Comparison of ENCODE assay signal across 8 cellular contexts in genomic region chr20:63707558-63708300, GRCh38. TPM values are rescaled to one million over a fixed set of nuclear protein-coding genes. Genes with fewer than 3 reads are reported as not detected.
DNase-seq lines count a peak whose midpoint lies in the region; ATAC-seq and TF ChIP-seq lines count a peak whose summit lies in the region.

TSS of gene ARFRP1 (minus strand) at chr20:63707976. CDS start at chr20:63707091, 885 bp downstream.
TSS of gene ZGPAT (plus strand) at chr20:63708039. CDS start at chr20:63708581, 542 bp downstream.

- H3K4me3 ChIP-seq in AG10803 (ENCODE audit: low read length) (peak within 1 kb of the TSS; percentile 81), colonic mucosa (peak within 1 kb of the TSS; percentile 99)

- no peaks in the 10 kb centered on the region for H3K9me3 ChIP-seq in colonic mucosa

- TF ChIP-seq POLR2A in GM19099 (IDR thresholded peaks at IDR 0.05; ENCODE audit: extremely low read depth, insufficient read length, low read depth) = peak; percentile 70

- H3K27me3 ChIP-seq in colonic mucosa = no peaks in the 10 kb centered on the region
- H3K27me3 ChIP-seq in layer of hippocampus (ENCODE audit: control insufficient read depth, insufficient read depth, low read length) = no peaks in the 10 kb centered on the region

- intact Hi-C loops in colonic mucosa (cut with DNase I) = loop anchor here (10.0 kb wide), 1 partner anchor 87 kb away; no protein-coding TSS in a partner anchor

- peaks cover 22% of the 10 kb centered on the region for H3K4me1 ChIP-seq in colonic mucosa

- DNase-seq in AG10803 (ENCODE audit: low read depth) (peak; percentile 79), NCI-H524 treated with DMSO at 0.1 percent for 48 hours (lab: John Stamatoyannopoulos, UW) (peak; percentile 53), colonic mucosa (peak; percentile 94)
- DNase-seq in activated CD4-positive, alpha-beta T cell treated with anti-CD3 and anti-CD28 coated beads for 48 hours = peak; percentile 89
- DNase-seq in stimulated activated CD4-positive, alpha-beta T cell treated with anti-CD3 and anti-CD28 coated beads, Interleukin-1b, Interleukin-23, amount 100 ng/mL, for 4 hours (ENCODE audit: low read depth in 2 of 2) = peak; percentile 80 to 87

- peak; percentile 62 for ATAC-seq in HG03439 (IDR thresholded peaks at IDR 0.05; ENCODE audit: unreplicated experiment)

- peak within 1 kb of the TSS; percentile 92 to 100 for H3K9ac ChIP-seq in colonic mucosa (ENCODE audit: low read depth in 2 of 2, low read length in 2 of 2)

- H3K27ac ChIP-seq in colonic mucosa = peak within 1 kb of the TSS; percentile 91
- H3K27ac ChIP-seq in layer of hippocampus (ENCODE audit: low read depth, low read length) = peak within 1 kb of the TSS; percentile 73

- H3K36me3 ChIP-seq in colonic mucosa = peaks cover 11% of the 10 kb centered on the region

- no peak for TF ChIP-seq CTCF in AG10803 (conservative IDR thresholded peaks at IDR 0.05; ENCODE audit: low read length)
- TF ChIP-seq CTCF in colonic mucosa (IDR thresholded peaks at IDR 0.05) = no peak

RNA-seq across cellular contexts. Expression of gene ARFRP1, which starts in this region (rescaled TPM):
- total RNA-seq in colonic mucosa = 10 to 100 TPM; 35.3 to 76.9 TPM

RNA-seq across cellular contexts. Expression of gene ZGPAT, which starts in this region (rescaled TPM):
- 10 to 100 TPM; 27.2 to 41.4 TPM for total RNA-seq in colonic mucosa

Comparison
In these comparisons a context has a peak if more than half of its experiments do, and no peak if none do; other contexts are left out.
1. Peak in every context shown above with its lines: DNase-seq, ATAC-seq, H3K4me3 ChIP-seq and H3K27ac ChIP-seq.